9 cellular contexts compared by ENCODE assay signal in genomic region chr17:81667754-81668153, GRCh38. TPM values are rescaled to one million over a fixed set of nuclear protein-coding genes. Genes with fewer than 3 reads are reported as not detected.
DNase-seq lines count a peak whose midpoint lies in the region; ATAC-seq and TF ChIP-seq lines count a peak whose summit lies in the region.
"Had no signal": no experiment of that assay in that cellular context is flagged by ENCODE, and none has a peak within 500 bp of the region (broad histone marks: within the 10 kb centered on the region; RNA-seq: fewer than 3 reads in every experiment).

No MANE protein-coding gene starts in this region.

- in situ Hi-C loops in GM23248 (cut with MboI) = no loop called here

- DNase-seq in GM23248 (peak; percentile 19), dermis blood vessel endothelial cell (peak; percentile 18), prostate gland (ENCODE audit: low spot score) (peak; percentile 72), T-helper 9 cell (no peak)
- DNase-seq: NCI-H2227 treated with DMSO at 0.1 percent for 48 hours had no signal

- TF ChIP-seq POLR2A in prostate gland (IDR thresholded peaks at IDR 0.05) = no peak

- intact Hi-C loops in prostate gland (cut with DNase I) = no loop called here

- 79 to 83% methylated on average over 16 to 18 of the region's 18 CpGs for WGBS in GM23248 (ENCODE audit: low coverage in 1 of 2, low lambda C conversion rate in 2 of 2, missing lambda C conversion rate in 2 of 2), 2 experiments
- 55% methylated on average over 18 of the region's 18 CpGs for WGBS in prostate gland

- H3F3A ChIP-seq in GM23248 (ENCODE audit: insufficient read depth) (no peaks in the 10 kb centered on the region), OCI-LY1 (ENCODE audit: insufficient read depth, low read length) (no peaks in the 10 kb centered on the region)

- H3K4me1 ChIP-seq in GM23248 (ENCODE audit: insufficient read depth) (peaks cover 14% of the 10 kb centered on the region), OCI-LY1 (ENCODE audit: insufficient read depth, low read length, severe bottlenecking) (peaks cover 24% of the 10 kb centered on the region), prostate gland (replicated peaks) (peaks cover 11% of the 10 kb centered on the region)

- H2AFZ ChIP-seq in GM23248 (no peak overlapping the region), OCI-LY1 (ENCODE audit: low read length) (no peak overlapping the region)

- no peaks in the 10 kb centered on the region; the same call in 1 of the 2 replicates for H3K36me3 ChIP-seq in GM23248 (ENCODE audit: low read depth)
- peaks cover 64% of the 10 kb centered on the region for H3K36me3 ChIP-seq in OCI-LY1 (ENCODE audit: insufficient read depth, low read length)
- peaks cover 0 to 16% of the 10 kb centered on the region in 2 donors for H3K36me3 ChIP-seq in prostate gland

- H3K9me2 ChIP-seq in GM23248 (ENCODE audit: insufficient read depth) (no peaks in the 10 kb centered on the region), OCI-LY1 (ENCODE audit: low read depth, low read length) (no peaks in the 10 kb centered on the region)

- H3K9ac ChIP-seq in GM23248 (no peak overlapping the region), OCI-LY1 (ENCODE audit: low read length) (peak overlapping the region; percentile 49; the same call in 1 of the 2 replicates)

- H3K79me2 ChIP-seq in GM23248 (ENCODE audit: insufficient read depth) = peaks cover 55% of the 10 kb centered on the region
- no peaks in the 10 kb centered on the region; the same call in 1 of the 2 replicates for H3K79me2 ChIP-seq in OCI-LY1 (ENCODE audit: insufficient read depth, low read length)

- H3K4me3 ChIP-seq in GM23248 (peak overlapping the region; percentile 88), OCI-LY1 (ENCODE audit: low read depth, low read length, poor library complexity, severe bottlenecking) (peak overlapping the region; percentile 82), prostate gland (peak overlapping the region in 1 of 2 donors; percentile 99)

- TF ChIP-seq CTCF in OCI-LY1 (IDR thresholded peaks at IDR 0.05; ENCODE audit: low read length) (peak; percentile 58), prostate gland (IDR thresholded peaks at IDR 0.05) (peak in 2 of 4 experiments; percentile 37 to 45)

- no peak overlapping the region for H3K27ac ChIP-seq in GM23248
- peak overlapping the region; percentile 38 for H3K27ac ChIP-seq in OCI-LY1 (ENCODE audit: low read depth, low read length, poor library complexity, severe bottlenecking)
- H3K27ac ChIP-seq in prostate gland = peak overlapping the region; percentile 58 to 91

- H3K27me3 ChIP-seq in GM23248 (replicated peaks; ENCODE audit: insufficient read depth) (no peaks in the 10 kb centered on the region), OCI-LY1 (ENCODE audit: insufficient read depth, low read length) (no peaks in the 10 kb centered on the region), prostate gland (replicated peaks; ENCODE audit: insufficient read depth) (no peaks in the 10 kb centered on the region)

- H4K20me1 ChIP-seq in GM23248 (ENCODE audit: insufficient read depth) (no peaks in the 10 kb centered on the region), OCI-LY1 (ENCODE audit: insufficient read depth, low read length) (no peaks in the 10 kb centered on the region)

- H3K9me3 ChIP-seq in GM23248 (ENCODE audit: low read depth) (no peaks in the 10 kb centered on the region), OCI-LY1 (ENCODE audit: low read length) (no peaks in the 10 kb centered on the region), prostate gland (no peaks in the 10 kb centered on the region)

- ATAC-seq in GM21360 (IDR thresholded peaks at IDR 0.05; ENCODE audit: unreplicated experiment) (no peak), GM18858 (IDR thresholded peaks at IDR 0.05; ENCODE audit: unreplicated experiment) (no peak), GM21786 (IDR thresholded peaks at IDR 0.05; ENCODE audit: unreplicated experiment) (no peak)

- H3K4me2 ChIP-seq in GM23248 (ENCODE audit: unreplicated experiment) (peak overlapping the region; percentile 84), OCI-LY1 (ENCODE audit: low read length) (peak overlapping the region; percentile 93)

RNA-seq across cellular contexts. Expression of gene CCDC137, which starts 1.2 kb away (rescaled TPM):
- total RNA-seq in GM23248 (2014; rRNA removed; shearing (Covaris generic)) = 11.6 and 11.7 TPM in 2 replicates
- 22.0 and 22.8 TPM in 2 replicates for polyA plus RNA-seq in GM23248 (2016; fragmentation: Nextera tagmentation; extraction: Ambion mirVana)
- 11.1 and 14.1 TPM in 2 replicates for total RNA-seq in dermis blood vessel endothelial cell
- total RNA-seq in prostate gland = 10 to 100 TPM; 18.5 to 27.7 TPM

RNA-seq across cellular contexts. Expression of gene OXLD1, which starts 1.3 kb away (rescaled TPM):
- total RNA-seq in GM23248 (2014; rRNA removed; shearing (Covaris generic)) = 19.9 and 49.3 TPM in 2 replicates
- polyA plus RNA-seq in GM23248 (2016; fragmentation: Nextera tagmentation; extraction: Ambion mirVana) = 48.5 and 50.4 TPM in 2 replicates
- 25.2 and 45.1 TPM in 2 replicates for total RNA-seq in dermis blood vessel endothelial cell
- total RNA-seq in prostate gland = 10 to 100 TPM; 52.5 to 59.2 TPM

RNA-seq across cellular contexts. Expression of gene PDE6G, which starts 11.4 kb away (rescaled TPM):
- not detected in 2 replicates for total RNA-seq in GM23248 (2014; rRNA removed; shearing (Covaris generic))
- polyA plus RNA-seq in GM23248 (2016; fragmentation: Nextera tagmentation; extraction: Ambion mirVana) = not detected in 2 replicates
- 3.4 and 4.1 TPM in 2 replicates for total RNA-seq in dermis blood vessel endothelial cell
- not detected for total RNA-seq in prostate gland

RNA-seq across cellular contexts. Expression of gene ARL16, which starts 15.8 kb away (rescaled TPM):
- 37.6 and 45.6 TPM in 2 replicates for total RNA-seq in GM23248 (2014; rRNA removed; shearing (Covaris generic))
- polyA plus RNA-seq in GM23248 (2016; fragmentation: Nextera tagmentation; extraction: Ambion mirVana) = 70.8 and 72.8 TPM in 2 replicates
- total RNA-seq in dermis blood vessel endothelial cell = 21.0 and 25.2 TPM in 2 replicates
- 10 to 100 TPM; 27.9 to 49.5 TPM for total RNA-seq in prostate gland

RNA-seq across cellular contexts. Expression of gene HGS, which starts 16.1 kb away (rescaled TPM):
- total RNA-seq in GM23248 (2014; rRNA removed; shearing (Covaris generic)) = 161 and 166 TPM in 2 replicates
- polyA plus RNA-seq in GM23248 (2016; fragmentation: Nextera tagmentation; extraction: Ambion mirVana) = 106 and 110 TPM in 2 replicates
- 59.7 and 98.5 TPM in 2 replicates for total RNA-seq in dermis blood vessel endothelial cell
- total RNA-seq in prostate gland = 100 to 1,000 TPM; 102 to 167 TPM
